8 cellular contexts compared by ENCODE assay signal in the genomic region with DNA sequence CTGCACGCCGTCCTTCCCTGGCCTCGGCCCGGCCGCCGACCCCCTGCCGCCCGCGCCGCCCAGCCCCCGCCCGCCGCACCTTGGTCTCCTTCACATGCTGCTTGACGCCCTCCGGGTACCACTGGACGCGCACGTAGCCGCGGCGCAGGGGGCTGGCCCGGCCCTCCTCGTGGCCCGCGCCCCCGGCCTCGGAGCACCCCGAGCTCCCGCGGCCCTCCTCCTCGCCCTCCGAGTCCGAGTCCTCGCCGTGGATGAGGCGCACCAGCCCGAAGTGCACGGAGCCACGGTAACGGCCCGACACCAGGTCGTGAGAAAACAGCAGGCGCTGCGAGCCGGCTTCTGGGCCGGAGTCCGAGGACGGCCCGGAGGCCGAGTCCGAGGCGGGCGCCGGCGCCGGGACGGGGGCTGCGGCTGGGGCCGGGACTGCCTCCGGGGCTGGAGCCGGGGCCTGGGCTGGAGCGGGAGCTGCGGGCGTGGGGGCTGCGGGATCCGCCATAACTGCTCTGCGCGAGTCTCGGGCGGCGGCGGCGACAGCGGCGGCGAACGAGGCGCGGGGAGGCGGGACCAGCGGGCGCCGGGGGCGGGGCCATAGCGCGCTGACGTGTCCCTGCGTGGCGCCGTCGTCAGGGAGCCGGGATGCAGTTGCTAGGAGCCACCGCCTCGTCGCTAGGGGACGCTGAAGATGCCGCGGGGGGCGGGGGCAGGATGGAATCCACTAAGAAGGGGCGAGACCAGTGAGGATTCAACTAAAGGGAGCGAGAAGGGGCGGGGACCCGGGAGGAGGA. TPM values are rescaled to one million over a fixed set of nuclear protein-coding genes. Genes with fewer than 3 reads are reported as not detected.
DNase-seq lines count a peak whose midpoint lies in the region; ATAC-seq and TF ChIP-seq lines count a peak whose summit lies in the region.

A gene (minus strand): TSS at position 507 of the 785 bp plus-strand sequence. CDS start 11 bp downstream, at position 496.

- intact Hi-C loops in CD14-positive monocyte (cut with micrococcal nuclease) = no loop called here
- intact Hi-C loops in activated CD8-positive, alpha-beta T cell treated with anti-CD3 and anti-CD28 coated beads for 36 hours (cut with micrococcal nuclease) = no loop called here

- ATAC-seq in GM19372 (IDR thresholded peaks at IDR 0.05; ENCODE audit: low read depth, unreplicated experiment) (peak; percentile 92), HG03571 (IDR thresholded peaks at IDR 0.05; ENCODE audit: unreplicated experiment) (peak; percentile 81), memory B cell (ENCODE audit: low read depth) (peak; percentile 95)
- peak; percentile 97 for ATAC-seq in activated CD8-positive, alpha-beta T cell treated with anti-CD3 and anti-CD28 coated beads for 36 hours

- POLR2A ChIA-PET in activated CD8-positive, alpha-beta T cell treated with anti-CD3 and anti-CD28 coated beads for 36 hours (lab: Charles Lee) = interaction anchor here (0.7 to 1.9 kb wide), 8 partner anchors 14 to 476 kb away, joined by 3 to 7 read pairs (median 3); a partner anchor contains a TSS

- CTCF ChIA-PET in activated CD8-positive, alpha-beta T cell treated with anti-CD3 and anti-CD28 coated beads for 36 hours (lab: Charles Lee) = interaction anchor here (0.7 to 2.9 kb wide), 10 partner anchors 9 to 154 kb away, joined by 3 to 14 read pairs (median 4); a partner anchor contains a TSS

- H3K36me3 Mint-ChIP-seq in CD14-positive monocyte (peaks cover 2 to 4% of the 10 kb centered on the region in 2 donors), memory B cell (no peaks in the 10 kb centered on the region)
- H3K36me3 Mint-ChIP-seq in activated CD8-positive, alpha-beta T cell treated with anti-CD3 and anti-CD28 coated beads for 36 hours (ENCODE audit: low read depth) = peaks cover 7% of the 10 kb centered on the region

- H3K27ac Mint-ChIP-seq in CD14-positive monocyte (peak within 1 kb of the TSS; percentile 46 to 91 (median 73)), memory B cell (peak within 1 kb of the TSS; percentile 87)
- H3K27ac Mint-ChIP-seq in activated CD8-positive, alpha-beta T cell treated with anti-CD3 and anti-CD28 coated beads for 36 hours = peak within 1 kb of the TSS; percentile 55

- H3K4me3 Mint-ChIP-seq in CD14-positive monocyte (peak within 1 kb of the TSS; percentile 80 to 89), memory B cell (peak within 1 kb of the TSS; percentile 87)
- H3K4me3 Mint-ChIP-seq in activated CD8-positive, alpha-beta T cell treated with anti-CD3 and anti-CD28 coated beads for 36 hours = peak within 1 kb of the TSS; percentile 90

- peaks cover 19% of the 10 kb centered on the region for H3K4me1 Mint-ChIP-seq in CD14-positive monocyte
- H3K4me1 Mint-ChIP-seq in activated CD8-positive, alpha-beta T cell treated with anti-CD3 and anti-CD28 coated beads for 36 hours (ENCODE audit: low read depth) = peaks cover 38% of the 10 kb centered on the region
- H3K4me1 Mint-ChIP-seq in memory B cell = peaks cover 23% of the 10 kb centered on the region

- DNase-seq in CD14-positive monocyte (ENCODE audit: low spot score) = peak; percentile 88
- peak; percentile 91 for DNase-seq in NCI-H774 (lab: John Stamatoyannopoulos, UW)
- DNase-seq in activated CD8-positive, alpha-beta T cell treated with anti-CD3 and anti-CD28 coated beads for 36 hours = peak; percentile 93
- DNase-seq in effector CD8-positive, alpha-beta T cell (lab: John Stamatoyannopoulos, UW) = peak; percentile 89
- DNase-seq in memory B cell (ENCODE audit: low spot score in 2 of 2) = peak; percentile 95 to 97
- DNase-seq in stimulated activated CD8-positive, alpha-beta memory T cell treated with anti-CD3 and anti-CD28 coated beads, Interleukin-12 subunit alpha, Interleukin-12 subunit beta, amount 100 ng/mL, for 1 hour (ENCODE audit: low read depth) = peak; percentile 82

- H3K9me3 Mint-ChIP-seq in CD14-positive monocyte = peaks cover 0 to 2% (median 0%) of the 10 kb centered on the region in 7 donors
- no peaks in the 10 kb centered on the region for H3K9me3 Mint-ChIP-seq in activated CD8-positive, alpha-beta T cell treated with anti-CD3 and anti-CD28 coated beads for 36 hours
- no peaks in the 10 kb centered on the region for H3K9me3 Mint-ChIP-seq in memory B cell

- TF ChIP-seq CTCF in CD14-positive monocyte (IDR thresholded peaks at IDR 0.05) = peak; percentile 39
- TF ChIP-seq CTCF in activated CD8-positive, alpha-beta T cell treated with anti-CD3 and anti-CD28 coated beads for 36 hours (IDR thresholded peaks at IDR 0.05) = peak; percentile 42

- H3K27me3 Mint-ChIP-seq in CD14-positive monocyte (ENCODE audit: low read depth in 3 of 3) (peaks cover 1 to 4% (median 4%) of the 10 kb centered on the region in 3 donors), memory B cell (no peaks in the 10 kb centered on the region)
- no peaks in the 10 kb centered on the region for H3K27me3 Mint-ChIP-seq in activated CD8-positive, alpha-beta T cell treated with anti-CD3 and anti-CD28 coated beads for 36 hours

RNA-seq across cellular contexts. Expression of the gene that starts here (rescaled TPM):
- polyA plus RNA-seq in CD14-positive monocyte = 1 to 10 TPM; 1.3 to 4.5 TPM
- 10 to 100 TPM; 36.8 to 39.5 TPM for total RNA-seq in activated CD8-positive, alpha-beta T cell treated with anti-CD3 and anti-CD28 coated beads for 36 hours

Comparison
In these comparisons a context has a peak if more than half of its experiments do, and no peak if none do; other contexts are left out.
1. Peak in every context shown above with its lines: DNase-seq and ATAC-seq.